1 cellular context compared by ENCODE assay signal in the genomic region with DNA sequence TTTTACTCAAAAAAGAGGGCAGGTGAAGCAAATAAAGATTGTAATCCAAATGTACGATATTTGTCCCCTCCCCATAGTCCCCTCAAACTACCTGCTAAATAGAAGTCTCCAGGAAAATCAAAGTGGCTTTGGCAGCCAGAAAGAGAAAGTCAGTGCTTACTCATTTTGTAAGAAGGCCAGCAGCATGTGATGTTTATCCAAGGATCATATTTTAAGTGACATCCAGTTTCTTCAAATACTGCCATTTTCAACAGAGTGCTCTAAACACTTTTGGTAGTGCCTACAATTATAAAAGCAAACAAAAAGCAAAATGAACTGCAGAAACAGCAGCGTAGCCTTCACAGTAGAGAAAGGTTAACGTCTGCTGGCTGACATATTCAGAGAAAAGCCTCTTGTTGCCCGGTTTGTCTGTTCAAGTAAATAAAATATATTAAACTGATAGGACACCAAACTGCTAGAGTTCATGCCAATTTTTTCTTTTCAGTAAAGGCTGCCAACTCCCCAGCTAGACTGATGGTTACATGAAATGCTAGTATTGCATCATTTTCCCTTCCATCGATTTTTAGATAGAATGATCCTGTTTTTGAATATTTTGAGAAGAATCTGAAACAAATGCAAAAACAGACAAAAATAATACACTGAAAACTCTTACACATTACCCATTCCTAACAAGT.
A peak's percentile ranks its signal among the peaks of the same experiment; 100 is the strongest.
TF ChIP-seq lines count a peak whose summit lies in the region.

No MANE protein-coding gene starts in this region.

TF ChIP-seq in liver, 16 proteins besides CTCF, POLR2A, EP300 and RAD21 (continued from another document):
- peak; percentile 23 for TF ChIP-seq SP1 (IDR thresholded peaks at IDR 0.05)
- TF ChIP-seq, protein P1, sequence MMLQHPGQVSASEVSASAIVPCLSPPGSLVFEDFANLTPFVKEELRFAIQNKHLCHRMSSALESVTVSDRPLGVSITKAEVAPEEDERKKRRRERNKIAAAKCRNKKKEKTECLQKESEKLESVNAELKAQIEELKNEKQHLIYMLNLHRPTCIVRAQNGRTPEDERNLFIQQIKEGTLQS (IDR thresholded peaks at IDR 0.05): peak; percentile 88
- TF ChIP-seq TAF1 (conservative IDR thresholded peaks at IDR 0.05): no peak
- TF ChIP-seq HNF4G (IDR thresholded peaks at IDR 0.05): no peak
